Comparison of ENCODE assay signal across 1 cellular context in the genomic region with DNA sequence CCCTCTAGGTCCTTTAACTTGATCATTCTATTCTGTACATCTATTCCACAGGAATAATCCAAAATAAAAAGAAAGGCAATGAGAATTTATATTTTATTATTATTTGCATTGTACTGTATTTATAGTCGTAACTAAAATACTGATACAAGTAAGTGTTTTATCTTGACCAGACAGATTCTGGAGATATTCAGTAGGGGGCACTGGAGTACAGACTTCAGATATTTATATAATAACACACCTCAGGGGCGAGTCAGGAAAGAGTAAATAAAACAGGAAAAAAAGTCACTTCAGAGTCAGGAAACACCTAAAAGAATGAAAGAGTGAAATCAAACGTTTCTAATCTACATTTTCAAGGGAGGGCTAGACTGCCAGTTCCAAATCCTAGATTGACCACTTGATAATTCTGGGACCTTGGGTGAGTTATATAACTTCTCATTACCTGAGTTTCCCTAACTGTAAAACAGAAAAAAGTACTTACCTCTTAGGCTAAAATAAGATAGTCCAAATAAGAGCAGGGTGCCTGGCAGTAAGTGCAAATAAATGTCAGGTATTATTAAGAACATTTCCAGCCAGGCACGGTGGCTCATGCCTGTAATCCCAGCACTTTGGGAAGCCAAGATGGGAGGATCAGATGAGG.
TF ChIP-seq lines count a peak whose summit lies in the region.

No MANE protein-coding gene starts in this region.

TF ChIP-seq in HepG2, 621 proteins besides CTCF, POLR2A, EP300 and RAD21 (continued from another document):
- no peak for TF ChIP-seq FOXP1 (IDR thresholded peaks at IDR 0.05)
- TF ChIP-seq FOXP1 (CRISPR knock-in tag; IDR thresholded peaks at IDR 0.05): no peak
- TF ChIP-seq, protein P1, sequence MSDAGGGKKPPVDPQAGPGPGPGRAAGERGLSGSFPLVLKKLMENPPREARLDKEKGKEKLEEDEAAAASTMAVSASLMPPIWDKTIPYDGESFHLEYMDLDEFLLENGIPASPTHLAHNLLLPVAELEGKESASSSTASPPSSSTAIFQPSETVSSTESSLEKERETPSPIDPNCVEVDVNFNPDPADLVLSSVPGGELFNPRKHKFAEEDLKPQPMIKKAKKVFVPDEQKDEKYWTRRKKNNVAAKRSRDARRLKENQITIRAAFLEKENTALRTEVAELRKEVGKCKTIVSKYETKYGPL (CRISPR knock-in tag; IDR thresholded peaks at IDR 0.05): peak; percentile 90
- TF ChIP-seq RXRB (CRISPR knock-in tag; IDR thresholded peaks at IDR 0.05; ENCODE audit: borderline replicate concordance): peak; percentile 21; the same call in 1 of the 2 replicates
- no peak for TF ChIP-seq TOE1 (CRISPR knock-in tag; IDR thresholded peaks at IDR 0.05)
- TF ChIP-seq, protein P2, sequence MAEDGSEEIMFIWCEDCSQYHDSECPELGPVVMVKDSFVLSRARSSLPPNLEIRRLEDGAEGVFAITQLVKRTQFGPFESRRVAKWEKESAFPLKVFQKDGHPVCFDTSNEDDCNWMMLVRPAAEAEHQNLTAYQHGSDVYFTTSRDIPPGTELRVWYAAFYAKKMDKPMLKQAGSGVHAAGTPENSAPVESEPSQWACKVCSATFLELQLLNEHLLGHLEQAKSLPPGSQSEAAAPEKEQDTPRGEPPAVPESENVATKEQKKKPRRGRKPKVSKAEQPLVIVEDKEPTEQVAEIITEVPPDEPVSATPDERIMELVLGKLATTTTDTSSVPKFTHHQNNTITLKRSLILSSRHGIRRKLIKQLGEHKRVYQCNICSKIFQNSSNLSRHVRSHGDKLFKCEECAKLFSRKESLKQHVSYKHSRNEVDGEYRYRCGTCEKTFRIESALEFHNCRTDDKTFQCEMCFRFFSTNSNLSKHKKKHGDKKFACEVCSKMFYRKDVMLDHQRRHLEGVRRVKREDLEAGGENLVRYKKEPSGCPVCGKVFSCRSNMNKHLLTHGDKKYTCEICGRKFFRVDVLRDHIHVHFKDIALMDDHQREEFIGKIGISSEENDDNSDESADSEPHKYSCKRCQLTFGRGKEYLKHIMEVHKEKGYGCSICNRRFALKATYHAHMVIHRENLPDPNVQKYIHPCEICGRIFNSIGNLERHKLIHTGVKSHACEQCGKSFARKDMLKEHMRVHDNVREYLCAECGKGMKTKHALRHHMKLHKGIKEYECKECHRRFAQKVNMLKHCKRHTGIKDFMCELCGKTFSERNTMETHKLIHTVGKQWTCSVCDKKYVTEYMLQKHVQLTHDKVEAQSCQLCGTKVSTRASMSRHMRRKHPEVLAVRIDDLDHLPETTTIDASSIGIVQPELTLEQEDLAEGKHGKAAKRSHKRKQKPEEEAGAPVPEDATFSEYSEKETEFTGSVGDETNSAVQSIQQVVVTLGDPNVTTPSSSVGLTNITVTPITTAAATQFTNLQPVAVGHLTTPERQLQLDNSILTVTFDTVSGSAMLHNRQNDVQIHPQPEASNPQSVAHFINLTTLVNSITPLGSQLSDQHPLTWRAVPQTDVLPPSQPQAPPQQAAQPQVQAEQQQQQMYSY (CRISPR knock-in tag; IDR thresholded peaks at IDR 0.05): no peak
- TF ChIP-seq SMC3 (IDR thresholded peaks at IDR 0.05; ENCODE audit: low read length): peak; percentile 57
- TF ChIP-seq NR3C1 (CRISPR knock-in tag; IDR thresholded peaks at IDR 0.05): no peak
